ENCODE assay signal across 1 cellular context in genomic region chr2:138724765-138725459, GRCh38.
TF ChIP-seq lines count a peak whose summit lies in the region.

No MANE protein-coding gene starts in this region.

TF ChIP-seq in HepG2, 621 proteins besides CTCF, POLR2A, EP300 and RAD21 (continued from another document):
- TF ChIP-seq ZNF280D (CRISPR knock-in tag; IDR thresholded peaks at IDR 0.05) (0 out of 2 replicates have a peak, but pooled peaks have one; percentile 10), PBX3 (CRISPR knock-in tag; IDR thresholded peaks at IDR 0.05; ENCODE audit: borderline replicate concordance) (no peak), ZNF17 (CRISPR knock-in tag; IDR thresholded peaks at IDR 0.05) (no peak), SOX5 (CRISPR knock-in tag; IDR thresholded peaks at IDR 0.05; ENCODE audit: borderline replicate concordance) (peak; percentile 72; the same call in 1 of the 2 replicates), YEATS2 (CRISPR knock-in tag; IDR thresholded peaks at IDR 0.05; ENCODE audit: borderline replicate concordance) (no peak), ZNF407 (CRISPR knock-in tag; IDR thresholded peaks at IDR 0.05; ENCODE audit: not compliant biosample characterization) (no peak), ZFP36L1 (CRISPR knock-in tag; IDR thresholded peaks at IDR 0.05) (no peak), KLF11 (CRISPR knock-in tag; IDR thresholded peaks at IDR 0.05) (no peak), ARID5B (CRISPR knock-in tag; IDR thresholded peaks at IDR 0.05) (peak; percentile 74), NFIC (IDR thresholded peaks at IDR 0.05; ENCODE audit: low read length) (no peak), ZGPAT (CRISPR knock-in tag; IDR thresholded peaks at IDR 0.05) (0 out of 2 replicates have a peak, but pooled peaks have one; percentile 29), FOXP1 (IDR thresholded peaks at IDR 0.05) (no peak), FOXP1 (CRISPR knock-in tag; IDR thresholded peaks at IDR 0.05) (peak; percentile 42; the same call in 1 of the 2 replicates), MBNL3 (CRISPR knock-in tag; conservative IDR thresholded peaks at IDR 0.05) (no peak), ZNF609 (CRISPR knock-in tag; IDR thresholded peaks at IDR 0.05; ENCODE audit: borderline replicate concordance) (peak; percentile 88), ZZZ3 (CRISPR knock-in tag; IDR thresholded peaks at IDR 0.05; ENCODE audit: borderline replicate concordance) (no peak), IRF9 (CRISPR knock-in tag; IDR thresholded peaks at IDR 0.05; ENCODE audit: borderline replicate concordance) (no peak), CENPT (CRISPR knock-in tag; IDR thresholded peaks at IDR 0.05; ENCODE audit: low read depth) (no peak), MIXL1 (CRISPR knock-in tag; IDR thresholded peaks at IDR 0.05) (peak; percentile 80; the same call in 1 of the 2 replicates)
